ENCODE assay signal across 8 cellular contexts in the genomic region with DNA sequence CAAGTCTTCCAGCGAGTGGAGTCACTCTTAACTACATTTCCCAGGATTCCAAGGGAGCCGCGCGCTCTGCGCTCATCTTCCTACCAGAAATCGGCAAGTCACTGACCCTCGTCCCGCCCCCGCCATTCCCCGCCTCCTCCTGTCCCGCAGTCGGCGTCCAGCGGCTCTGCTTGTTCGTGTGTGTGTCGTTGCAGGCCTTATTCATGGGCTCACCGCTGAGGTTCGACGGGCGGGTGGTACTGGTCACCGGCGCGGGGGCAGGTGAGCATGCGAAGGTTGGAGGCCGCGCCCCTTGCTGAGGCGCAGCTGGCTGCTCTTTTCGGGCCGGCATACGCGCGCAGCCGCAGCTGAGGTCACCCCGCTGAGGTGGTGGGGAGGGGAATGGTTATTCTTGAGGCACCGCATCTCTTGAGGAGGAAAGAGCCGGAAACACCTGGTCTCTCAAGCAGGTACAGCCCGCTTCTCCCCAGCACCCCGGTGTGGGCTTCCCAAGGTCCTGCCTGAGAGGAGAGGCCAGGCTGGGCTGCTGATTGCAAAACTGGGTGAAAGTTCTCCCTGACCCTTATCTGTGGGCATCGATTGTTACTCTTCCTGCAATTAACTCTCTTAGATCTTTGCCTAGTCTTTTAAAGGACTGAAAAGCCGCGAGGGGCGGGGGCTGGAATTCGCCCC. TPM values are rescaled to one million over a fixed set of nuclear protein-coding genes. Genes with fewer than 3 reads are reported as not detected.
A peak's percentile ranks its signal among the peaks of the same experiment; 100 is the strongest.
DNase-seq lines count a peak whose midpoint lies in the region; ATAC-seq and TF ChIP-seq lines count a peak whose summit lies in the region.

A gene with protein sequence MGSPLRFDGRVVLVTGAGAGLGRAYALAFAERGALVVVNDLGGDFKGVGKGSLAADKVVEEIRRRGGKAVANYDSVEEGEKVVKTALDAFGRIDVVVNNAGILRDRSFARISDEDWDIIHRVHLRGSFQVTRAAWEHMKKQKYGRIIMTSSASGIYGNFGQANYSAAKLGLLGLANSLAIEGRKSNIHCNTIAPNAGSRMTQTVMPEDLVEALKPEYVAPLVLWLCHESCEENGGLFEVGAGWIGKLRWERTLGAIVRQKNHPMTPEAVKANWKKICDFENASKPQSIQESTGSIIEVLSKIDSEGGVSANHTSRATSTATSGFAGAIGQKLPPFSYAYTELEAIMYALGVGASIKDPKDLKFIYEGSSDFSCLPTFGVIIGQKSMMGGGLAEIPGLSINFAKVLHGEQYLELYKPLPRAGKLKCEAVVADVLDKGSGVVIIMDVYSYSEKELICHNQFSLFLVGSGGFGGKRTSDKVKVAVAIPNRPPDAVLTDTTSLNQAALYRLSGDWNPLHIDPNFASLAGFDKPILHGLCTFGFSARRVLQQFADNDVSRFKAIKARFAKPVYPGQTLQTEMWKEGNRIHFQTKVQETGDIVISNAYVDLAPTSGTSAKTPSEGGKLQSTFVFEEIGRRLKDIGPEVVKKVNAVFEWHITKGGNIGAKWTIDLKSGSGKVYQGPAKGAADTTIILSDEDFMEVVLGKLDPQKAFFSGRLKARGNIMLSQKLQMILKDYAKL (plus strand): TSS at position 125 of the 672 bp plus-strand sequence. CDS start 79 bp downstream, at position 204.

- intact Hi-C loops in testis (cut with DNase I; ENCODE audit: low total_unique reads), result no loop called here

- DNase-seq in GM04504 (ENCODE audit: low read depth) (peak; percentile 54), HFFc6 (peak; percentile 79), NB4 (ENCODE audit: low read depth) (peak; percentile 92), glomerular visceral epithelial cell (ENCODE audit: extremely low spot score) (peak; percentile 89), omental fat pad (ENCODE audit: low spot score) (peak; percentile 74), testis (peak; percentile 96)

- peak within 1 kb of the TSS; percentile 96 for H3K4me3 Mint-ChIP-seq in HFFc6
- H3K4me3 Mint-ChIP-seq in activated naive CD4-positive, alpha-beta T cell treated with anti-CD3 and anti-CD28 coated beads, Interleukin-2, amount 50 U/mL, for 24 hours, result peak within 1 kb of the TSS; percentile 98

- no peaks in the 10 kb centered on the region for H3K27me3 ChIP-seq in testis

- H3K27me3 Mint-ChIP-seq in HFFc6 (ENCODE audit: insufficient read depth), result 0 out of 2 replicates have a peak, but pooled peaks cover 4% of the 10 kb centered on the region
- H3K27me3 Mint-ChIP-seq in activated naive CD4-positive, alpha-beta T cell treated with anti-CD3 and anti-CD28 coated beads, Interleukin-2, amount 50 U/mL, for 24 hours, result no peaks in the 10 kb centered on the region

- H3K36me3 Mint-ChIP-seq in HFFc6 (ENCODE audit: low read depth), result peaks cover 15% of the 10 kb centered on the region; the same call in 1 of the 2 replicates
- H3K36me3 Mint-ChIP-seq in activated naive CD4-positive, alpha-beta T cell treated with anti-CD3 and anti-CD28 coated beads, Interleukin-2, amount 50 U/mL, for 24 hours, result peaks cover 5% of the 10 kb centered on the region

- TF ChIP-seq CTCF in HFFc6 (IDR thresholded peaks at IDR 0.05), result no peak
- no peak for TF ChIP-seq CTCF in NB4 (IDR thresholded peaks at IDR 0.05; ENCODE audit: low read depth, low read length)
- TF ChIP-seq CTCF in omental fat pad (IDR thresholded peaks at IDR 0.05), result no peak
- TF ChIP-seq CTCF in testis (IDR thresholded peaks at IDR 0.05), result no peak

- peak within 1 kb of the TSS; percentile 88 for H3K4me3 ChIP-seq in NB4 (ENCODE audit: low read depth, low read length)
- H3K4me3 ChIP-seq in testis, result peak within 1 kb of the TSS; percentile 66 to 71

- TF ChIP-seq POLR2A in NB4 (IDR thresholded peaks at IDR 0.05; ENCODE audit: extremely low read depth, insufficient read length) (peak; percentile 50), testis (IDR thresholded peaks at IDR 0.05) (no peak)

- H3K9me3 ChIP-seq in testis, result no peaks in the 10 kb centered on the region

- peaks cover 11% of the 10 kb centered on the region for H3K4me1 Mint-ChIP-seq in HFFc6 (ENCODE audit: low read depth)
- H3K4me1 Mint-ChIP-seq in activated naive CD4-positive, alpha-beta T cell treated with anti-CD3 and anti-CD28 coated beads, Interleukin-2, amount 50 U/mL, for 24 hours, result peaks cover 34% of the 10 kb centered on the region

- no peaks in the 10 kb centered on the region for H3K4me1 ChIP-seq in testis

- WGBS in testis, 2 donors, result 1% methylated on average over 22 to 37 of the region's 43 CpGs

- ATAC-seq in SK-N-SH treated with all-trans-retinoic acid at 6 μM for 48 hours (peak; percentile 99), omental fat pad (ENCODE audit: low FRiP score) (peak; percentile 94)

- H3K36me3 ChIP-seq in testis (ENCODE audit: low read depth, missing control alignments), result no peaks in the 10 kb centered on the region

- peak within 1 kb of the TSS; percentile 80 for H3K27ac Mint-ChIP-seq in HFFc6
- H3K27ac Mint-ChIP-seq in activated naive CD4-positive, alpha-beta T cell treated with anti-CD3 and anti-CD28 coated beads, Interleukin-2, amount 50 U/mL, for 24 hours, result peak within 1 kb of the TSS; percentile 86

- peak within 1 kb of the TSS; percentile 75 to 83 for H3K27ac ChIP-seq in testis

- peaks cover 13% of the 10 kb centered on the region for H3K9me3 Mint-ChIP-seq in HFFc6
- H3K9me3 Mint-ChIP-seq in activated naive CD4-positive, alpha-beta T cell treated with anti-CD3 and anti-CD28 coated beads, Interleukin-2, amount 50 U/mL, for 24 hours, result no peaks in the 10 kb centered on the region

TF ChIP-seq in SK-N-SH treated with all-trans-retinoic acid at 6 μM for 48 hours, 23 proteins besides CTCF, POLR2A, EP300 and RAD21 (continues in another document):
- TF ChIP-seq CSDC2 (CRISPR knock-in tag; IDR thresholded peaks at IDR 0.05) (no peak), RARB (CRISPR knock-in tag; IDR thresholded peaks at IDR 0.05) (no peak), ZNF8 (CRISPR knock-in tag; IDR thresholded peaks at IDR 0.05) (no peak), ESRRG (CRISPR knock-in tag; IDR thresholded peaks at IDR 0.05) (no peak)
- TF ChIP-seq, protein P1, sequence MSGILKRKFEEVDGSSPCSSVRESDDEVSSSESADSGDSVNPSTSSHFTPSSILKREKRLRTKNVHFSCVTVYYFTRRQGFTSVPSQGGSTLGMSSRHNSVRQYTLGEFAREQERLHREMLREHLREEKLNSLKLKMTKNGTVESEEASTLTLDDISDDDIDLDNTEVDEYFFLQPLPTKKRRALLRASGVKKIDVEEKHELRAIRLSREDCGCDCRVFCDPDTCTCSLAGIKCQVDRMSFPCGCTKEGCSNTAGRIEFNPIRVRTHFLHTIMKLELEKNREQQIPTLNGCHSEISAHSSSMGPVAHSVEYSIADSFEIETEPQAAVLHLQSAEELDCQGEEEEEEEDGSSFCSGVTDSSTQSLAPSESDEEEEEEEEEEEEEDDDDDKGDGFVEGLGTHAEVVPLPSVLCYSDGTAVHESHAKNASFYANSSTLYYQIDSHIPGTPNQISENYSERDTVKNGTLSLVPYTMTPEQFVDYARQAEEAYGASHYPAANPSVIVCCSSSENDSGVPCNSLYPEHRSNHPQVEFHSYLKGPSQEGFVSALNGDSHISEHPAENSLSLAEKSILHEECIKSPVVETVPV (CRISPR knock-in tag; IDR thresholded peaks at IDR 0.05), result no peak
- TF ChIP-seq, protein P2, sequence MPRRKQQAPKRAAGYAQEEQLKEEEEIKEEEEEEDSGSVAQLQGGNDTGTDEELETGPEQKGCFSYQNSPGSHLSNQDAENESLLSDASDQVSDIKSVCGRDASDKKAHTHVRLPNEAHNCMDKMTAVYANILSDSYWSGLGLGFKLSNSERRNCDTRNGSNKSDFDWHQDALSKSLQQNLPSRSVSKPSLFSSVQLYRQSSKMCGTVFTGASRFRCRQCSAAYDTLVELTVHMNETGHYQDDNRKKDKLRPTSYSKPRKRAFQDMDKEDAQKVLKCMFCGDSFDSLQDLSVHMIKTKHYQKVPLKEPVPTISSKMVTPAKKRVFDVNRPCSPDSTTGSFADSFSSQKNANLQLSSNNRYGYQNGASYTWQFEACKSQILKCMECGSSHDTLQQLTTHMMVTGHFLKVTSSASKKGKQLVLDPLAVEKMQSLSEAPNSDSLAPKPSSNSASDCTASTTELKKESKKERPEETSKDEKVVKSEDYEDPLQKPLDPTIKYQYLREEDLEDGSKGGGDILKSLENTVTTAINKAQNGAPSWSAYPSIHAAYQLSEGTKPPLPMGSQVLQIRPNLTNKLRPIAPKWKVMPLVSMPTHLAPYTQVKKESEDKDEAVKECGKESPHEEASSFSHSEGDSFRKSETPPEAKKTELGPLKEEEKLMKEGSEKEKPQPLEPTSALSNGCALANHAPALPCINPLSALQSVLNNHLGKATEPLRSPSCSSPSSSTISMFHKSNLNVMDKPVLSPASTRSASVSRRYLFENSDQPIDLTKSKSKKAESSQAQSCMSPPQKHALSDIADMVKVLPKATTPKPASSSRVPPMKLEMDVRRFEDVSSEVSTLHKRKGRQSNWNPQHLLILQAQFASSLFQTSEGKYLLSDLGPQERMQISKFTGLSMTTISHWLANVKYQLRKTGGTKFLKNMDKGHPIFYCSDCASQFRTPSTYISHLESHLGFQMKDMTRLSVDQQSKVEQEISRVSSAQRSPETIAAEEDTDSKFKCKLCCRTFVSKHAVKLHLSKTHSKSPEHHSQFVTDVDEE (CRISPR knock-in tag; IDR thresholded peaks at IDR 0.05), result no peak
- TF ChIP-seq, protein P3, sequence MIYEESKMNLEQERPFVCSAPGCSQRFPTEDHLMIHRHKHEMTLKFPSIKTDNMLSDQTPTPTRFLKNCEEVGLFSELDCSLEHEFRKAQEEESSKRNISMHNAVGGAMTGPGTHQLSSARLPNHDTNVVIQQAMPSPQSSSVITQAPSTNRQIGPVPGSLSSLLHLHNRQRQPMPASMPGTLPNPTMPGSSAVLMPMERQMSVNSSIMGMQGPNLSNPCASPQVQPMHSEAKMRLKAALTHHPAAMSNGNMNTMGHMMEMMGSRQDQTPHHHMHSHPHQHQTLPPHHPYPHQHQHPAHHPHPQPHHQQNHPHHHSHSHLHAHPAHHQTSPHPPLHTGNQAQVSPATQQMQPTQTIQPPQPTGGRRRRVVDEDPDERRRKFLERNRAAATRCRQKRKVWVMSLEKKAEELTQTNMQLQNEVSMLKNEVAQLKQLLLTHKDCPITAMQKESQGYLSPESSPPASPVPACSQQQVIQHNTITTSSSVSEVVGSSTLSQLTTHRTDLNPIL (CRISPR knock-in tag; IDR thresholded peaks at IDR 0.05; ENCODE audit: low read depth), result no peak

RNA-seq across cellular contexts. Expression of the gene that starts here (rescaled TPM):
- 100 to 1,000 TPM in 4 of 6 experiments, 10 to 100 TPM in 2; 93.7 to 139 (median 107) TPM for total RNA-seq in HFFc6 (2021; fragmentation: NEBNext Ultra II Directional; extraction: Animal tissue kit (Norgen Biotek cat#: 25700))
- 100 to 1,000 TPM; 159 to 225 (median 220) TPM for total RNA-seq in omental fat pad
- total RNA-seq in testis, result 10 to 100 TPM; 66.1 to 78.4 TPM
- 69.1 TPM for polyA plus RNA-seq in testis (ENCODE audit: insufficient read depth, low read depth, low replicate concordance)

Comparison
In these comparisons a context has a peak if more than half of its experiments do, and no peak if none do; other contexts are left out.
1. Peak in every context shown above with its lines: DNase-seq, ATAC-seq, H3K4me3 ChIP-seq and H3K27ac ChIP-seq.